In the genomic region with DNA sequence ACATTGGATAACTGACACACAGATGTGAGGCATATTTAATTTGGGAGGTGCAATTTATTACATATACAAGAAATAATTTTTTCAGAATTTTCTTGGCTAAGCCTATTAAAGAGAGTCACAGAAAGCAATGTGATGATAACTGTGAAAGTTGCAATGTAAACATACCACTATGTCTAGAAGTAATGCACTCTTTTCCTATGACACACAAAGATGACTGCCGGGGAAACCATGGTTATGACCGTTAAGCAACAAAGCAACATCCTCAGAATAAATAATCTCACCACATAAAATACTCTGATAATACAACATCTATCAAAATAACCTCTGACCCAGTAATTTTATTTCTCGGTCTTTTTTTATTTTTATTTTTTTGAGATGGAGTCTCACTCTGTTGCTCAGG, we compare ENCODE assay signal across 25 cellular contexts.
"Had no signal": no experiment of that assay in that cellular context is flagged by ENCODE, and none has a peak within 500 bp of the region (broad histone marks: within the 10 kb centered on the region; RNA-seq: fewer than 3 reads in every experiment).

No MANE protein-coding gene starts in this region.

- H2AFZ ChIP-seq: PC-9 had no signal

- H3K9me3 ChIP-seq: MG63 had no signal

- ATAC-seq: activated CD8-positive, alpha-beta memory T cell treated with anti-CD3 and anti-CD28 coated beads, Interleukin-2, amount 10 ng/mL, durations not matched to agents 7 days and 5 days; T-helper 17 cell had no signal

- H3K27me3 ChIP-seq: MG63 had no signal

- H3K27me3 Mint-ChIP-seq: activated B cell treated with CpG ODN at 0.5 μM for 24 hours; activated CD4-positive, alpha-beta T cell treated with anti-CD3 and anti-CD28 coated beads, Interleukin-2, amount 10 ng/mL, durations not matched to agents 24 days and 14 days; activated CD8-positive, alpha-beta memory T cell treated with anti-CD3 and anti-CD28 coated beads, Interleukin-2, amount 10 ng/mL, durations not matched to agents 7 days and 5 days; activated naive CD4-positive, alpha-beta T cell treated with anti-CD3 and anti-CD28 coated beads, Interleukin-2, amount 50 U/mL, for 24 hours; activated T-cell treated with anti-CD3 and anti-CD28 coated beads, Interleukin-2, amount 50 U/mL, for 24 hours; T-helper 17 cell had no signal

- H3K27ac Mint-ChIP-seq: activated B cell treated with CpG ODN at 0.5 μM for 24 hours; activated CD4-positive, alpha-beta T cell treated with anti-CD3 and anti-CD28 coated beads, Interleukin-2, amount 10 ng/mL, durations not matched to agents 24 days and 14 days; activated CD8-positive, alpha-beta memory T cell treated with anti-CD3 and anti-CD28 coated beads, Interleukin-2, amount 10 ng/mL, durations not matched to agents 7 days and 5 days; activated naive CD4-positive, alpha-beta T cell treated with anti-CD3 and anti-CD28 coated beads, Interleukin-2, amount 50 U/mL, for 24 hours; activated T-cell treated with anti-CD3 and anti-CD28 coated beads, Interleukin-2, amount 50 U/mL, for 24 hours; activated T-helper 1 cell treated with anti-CD3 and anti-CD28 coated beads, Interleukin-12 subunit alpha, Interleukin-12 subunit beta, Interleukin-2, Interleukin-4 antibody, amounts not matched to agents 30 ng/mL and 10 ng/mL and 1 ng/mL, durations not matched to agents 14 hours and 24 hours and 36 hours; T-helper 17 cell had no signal

- H3K4me1 Mint-ChIP-seq: activated B cell treated with CpG ODN at 0.5 μM for 24 hours had no signal

- DNase-seq: activated B cell treated with CpG ODN at 0.5 μM for 24 hours; activated CD4-positive, alpha-beta T cell treated with anti-CD3 and anti-CD28 coated beads for 1 hour; activated CD4-positive, alpha-beta T cell treated with anti-CD3 and anti-CD28 coated beads, Interleukin-2, amount 10 ng/mL, durations not matched to agents 24 days and 14 days; activated CD4-positive, alpha-beta T cell treated with anti-CD3 and anti-CD28 coated beads, Interleukin-2, amount 50 U/mL, for 48 hours; activated CD8-positive, alpha-beta memory T cell treated with anti-CD3 and anti-CD28 coated beads, Interleukin-2, amount 10 ng/mL, durations not matched to agents 7 days and 5 days; activated effector memory CD4-positive, alpha-beta T cell treated with Interleukin-2 at 50 U/mL for 16 hours; activated naive CD4-positive, alpha-beta T cell; activated T-cell treated with anti-CD3 and anti-CD28 coated beads, Interleukin-2, amount 50 U/mL, for 24 hours; amygdala; caudate nucleus; MG63; MV-4-11; NCI-H1092 treated with DMSO at 0.1 percent for 48 hours; NCI-H1417 treated with DMSO at 0.1 percent for 48 hours; NCI-H1694; NCI-H2029 treated with DMSO at 0.1 percent for 48 hours; NCI-H345; NCI-H510A; NCI-H69; PC-9; SHP77 treated with DMSO at 0.1 percent for 48 hours; T-helper 17 cell; T-helper 9 cell had no signal

- H3K9me3 Mint-ChIP-seq: activated B cell treated with CpG ODN at 0.5 μM for 24 hours; activated CD4-positive, alpha-beta T cell treated with anti-CD3 and anti-CD28 coated beads, Interleukin-2, amount 10 ng/mL, durations not matched to agents 24 days and 14 days; activated naive CD4-positive, alpha-beta T cell treated with anti-CD3 and anti-CD28 coated beads, Interleukin-2, amount 50 U/mL, for 24 hours; activated T-cell treated with anti-CD3 and anti-CD28 coated beads, Interleukin-2, amount 50 U/mL, for 24 hours; activated T-helper 1 cell treated with anti-CD3 and anti-CD28 coated beads, Interleukin-12 subunit alpha, Interleukin-12 subunit beta, Interleukin-2, Interleukin-4 antibody, amounts not matched to agents 30 ng/mL and 10 ng/mL and 1 ng/mL, durations not matched to agents 14 hours and 24 hours and 36 hours had no signal

- H3K4me3 ChIP-seq: MG63, PC-9 had no signal

- H3K27ac ChIP-seq: PC-9 had no signal

- H3K4me2 ChIP-seq: PC-9 had no signal

- H3K4me3 Mint-ChIP-seq: activated B cell treated with CpG ODN at 0.5 μM for 24 hours; activated CD4-positive, alpha-beta T cell treated with anti-CD3 and anti-CD28 coated beads, Interleukin-2, amount 10 ng/mL, durations not matched to agents 24 days and 14 days; activated CD8-positive, alpha-beta memory T cell treated with anti-CD3 and anti-CD28 coated beads, Interleukin-2, amount 10 ng/mL, durations not matched to agents 7 days and 5 days; activated naive CD4-positive, alpha-beta T cell treated with anti-CD3 and anti-CD28 coated beads, Interleukin-2, amount 50 U/mL, for 24 hours; activated T-cell treated with anti-CD3 and anti-CD28 coated beads, Interleukin-2, amount 50 U/mL, for 24 hours; activated T-helper 1 cell treated with anti-CD3 and anti-CD28 coated beads, Interleukin-12 subunit alpha, Interleukin-12 subunit beta, Interleukin-2, Interleukin-4 antibody, amounts not matched to agents 30 ng/mL and 10 ng/mL and 1 ng/mL, durations not matched to agents 14 hours and 24 hours and 36 hours; T-helper 17 cell had no signal
